In genomic region chr7:29270979-29271658, GRCh38 we compare ENCODE assay signal across 1 cellular context.
TF ChIP-seq lines count a peak whose summit lies in the region.

No MANE protein-coding gene starts in this region.

TF ChIP-seq in GM23338, 12 proteins besides CTCF, POLR2A, EP300 and RAD21 (continued from another document):
- no peak for TF ChIP-seq ZNF462 (CRISPR knock-in tag; IDR thresholded peaks at IDR 0.05)
- no peak for TF ChIP-seq STAT1 (IDR thresholded peaks at IDR 0.05; ENCODE audit: unreplicated experiment)
- TF ChIP-seq EZH2 (IDR thresholded peaks at IDR 0.05; ENCODE audit: low read depth, unreplicated experiment): no peak
- no peak for TF ChIP-seq POLR2AphosphoS5 (IDR thresholded peaks at IDR 0.05; ENCODE audit: low read depth)
- TF ChIP-seq JUNB (IDR thresholded peaks at IDR 0.05; ENCODE audit: unreplicated experiment): no peak
- no peak for TF ChIP-seq EZH2phosphoT487 (IDR thresholded peaks at IDR 0.05; ENCODE audit: unreplicated experiment)
- TF ChIP-seq NANOG (IDR thresholded peaks at IDR 0.05; ENCODE audit: borderline replicate concordance): no peak
